14 cellular contexts compared by ENCODE assay signal in genomic region chr5:120532835-120533234, GRCh38.
DNase-seq lines count a peak whose midpoint lies in the region; ATAC-seq and TF ChIP-seq lines count a peak whose summit lies in the region.
"Had no signal": no experiment of that assay in that cellular context is flagged by ENCODE, and none has a peak within 500 bp of the region (broad histone marks: within the 10 kb centered on the region; RNA-seq: fewer than 3 reads in every experiment).

No MANE protein-coding gene starts in this region.

- no peaks in the 10 kb centered on the region for H3K36me3 ChIP-seq in left lung
- H3K36me3 ChIP-seq: thyroid gland had no signal

- H3K9me3 Mint-ChIP-seq in neural crest cell = no peaks in the 10 kb centered on the region
- H3K9me3 Mint-ChIP-seq: nephron; T-helper 2 cell treated with Interferon-gamma antibody and Interleukin-4, amounts not matched to agents 5 μg/mL and 100 μg/mL, for 36 hours had no signal

- intact Hi-C loops in left lung (cut with DNase I) = no loop called here

- H3K27ac Mint-ChIP-seq in neural crest cell (ENCODE audit: unreplicated experiment) = no peak overlapping the region
- H3K27ac Mint-ChIP-seq: activated naive CD4-positive, alpha-beta T cell treated with anti-CD3 and anti-CD28 coated beads, Interleukin-2, amount 50 U/mL, for 72 hours; CD8-positive, alpha-beta memory T cell; nephron; T-helper 2 cell treated with Interferon-gamma antibody and Interleukin-4, amounts not matched to agents 5 μg/mL and 100 μg/mL, for 36 hours had no signal

- H3K4me3 ChIP-seq in GM12875 (ENCODE audit: low read depth, low read length) = no peak overlapping the region
- no peak overlapping the region for H3K4me3 ChIP-seq in NB4 (ENCODE audit: low read depth, low read length)
- H3K4me3 ChIP-seq in left lung = no peak overlapping the region
- H3K4me3 ChIP-seq: thyroid gland had no signal

- no peaks in the 10 kb centered on the region for H3K4me1 Mint-ChIP-seq in neural crest cell
- H3K4me1 Mint-ChIP-seq: CD8-positive, alpha-beta memory T cell had no signal

- TF ChIP-seq CTCF in GM12875 (IDR thresholded peaks at IDR 0.05; ENCODE audit: borderline replicate concordance, insufficient read depth, low read depth, low read length) (peak; percentile 22; the same call in 1 of the 2 replicates), NB4 (IDR thresholded peaks at IDR 0.05; ENCODE audit: low read depth, low read length) (peak; percentile 12), neural crest cell (conservative IDR thresholded peaks at IDR 0.05) (peak; percentile 46), left lung (IDR thresholded peaks at IDR 0.05) (no peak)

- peak; percentile 6 for DNase-seq in NB4 (ENCODE audit: low read depth)
- DNase-seq in ecto neural progenitor cell (ENCODE audit: low spot score) = peak; percentile 51
- DNase-seq in neural crest cell (ENCODE audit: low read depth, low spot score) = peak; percentile 15
- DNase-seq in germinal center (ENCODE audit: low spot score) = no peak
- DNase-seq in HPDE6-E6E7 (ENCODE audit: extremely low spot score) = no peak
- DNase-seq in left lung = no peak
- DNase-seq: CD8-positive, alpha-beta memory T cell; thyroid gland had no signal

- H3K27me3 ChIP-seq in left lung = no peaks in the 10 kb centered on the region
- H3K27me3 ChIP-seq: thyroid gland had no signal

- H3K27me3 Mint-ChIP-seq in neural crest cell (ENCODE audit: low read depth) = no peaks in the 10 kb centered on the region
- H3K27me3 Mint-ChIP-seq: CD8-positive, alpha-beta memory T cell had no signal

- no peaks in the 10 kb centered on the region for H3K4me1 ChIP-seq in left lung
- H3K4me1 ChIP-seq: thyroid gland had no signal

- no peak overlapping the region for H3K27ac ChIP-seq in left lung
- H3K27ac ChIP-seq: KMS-11, thyroid gland had no signal

- peaks cover 0 to 2% of the 10 kb centered on the region in 2 donors for H3K9me3 ChIP-seq in left lung
- H3K9me3 ChIP-seq: thyroid gland had no signal

- H3K4me3 Mint-ChIP-seq in neural crest cell = no peak overlapping the region
- H3K4me3 Mint-ChIP-seq: CD8-positive, alpha-beta memory T cell; nephron; T-helper 2 cell treated with Interferon-gamma antibody and Interleukin-4, amounts not matched to agents 5 μg/mL and 100 μg/mL, for 36 hours had no signal

- no peak for TF ChIP-seq POLR2A in NB4 (IDR thresholded peaks at IDR 0.05; ENCODE audit: extremely low read depth, insufficient read length)

- no peaks in the 10 kb centered on the region for H3K36me3 Mint-ChIP-seq in neural crest cell (ENCODE audit: low read depth)
- H3K36me3 Mint-ChIP-seq: activated naive CD4-positive, alpha-beta T cell treated with anti-CD3 and anti-CD28 coated beads, Interleukin-2, amount 50 U/mL, for 72 hours; CD8-positive, alpha-beta memory T cell had no signal

- no peak for ATAC-seq in HG03108 (IDR thresholded peaks at IDR 0.05; ENCODE audit: unreplicated experiment)
- ATAC-seq in left lung = no peak
- ATAC-seq: activated naive CD4-positive, alpha-beta T cell treated with anti-CD3 and anti-CD28 coated beads, Interleukin-2, amount 50 U/mL, for 72 hours had no signal

Comparison
In these comparisons a context has a peak if more than half of its experiments do, and no peak if none do; other contexts are left out.
1. CTCF ChIP-seq: peak in GM12875 (single experiment), NB4 (single experiment) and neural crest cell (single experiment); none in left lung (0 of 2).
2. DNase-seq: peak in NB4 (single experiment), ecto neural progenitor cell (single experiment) and neural crest cell (single experiment); none in germinal center (single experiment), HPDE6-E6E7 (single experiment) and left lung (0 of 2).